Comparison of ENCODE assay signal across 8 cellular contexts in genomic region chr5:160418561-160419457, GRCh38. TPM values are rescaled to one million over a fixed set of nuclear protein-coding genes. Genes with fewer than 3 reads are reported as not detected.
A peak's percentile ranks its signal among the peaks of the same experiment; 100 is the strongest.
DNase-seq lines count a peak whose midpoint lies in the region; ATAC-seq and TF ChIP-seq lines count a peak whose summit lies in the region.

Gene SLU7, minus strand, starts transcription at chr5:160419081. Its CDS starts 3,787 bp downstream, at chr5:160415294.

- H3K4me3 ChIP-seq in dorsolateral prefrontal cortex (peak within 1 kb of the TSS; percentile 67 to 100 (median 90)), right lobe of liver (peak within 1 kb of the TSS; percentile 68 to 84 (median 81))

- TF ChIP-seq CTCF in C4-2B (conservative IDR thresholded peaks at IDR 0.05) (no peak), dorsolateral prefrontal cortex (IDR thresholded peaks at IDR 0.05 in 54 of 56, conservative IDR thresholded peaks at IDR 0.05 in 2 of 56; ENCODE audit: low read depth in 1 of 56, partially characterized antibody in 56 of 56) (peak in 24 of 56 donors; percentile 3 to 62 (median 22)), right lobe of liver (IDR thresholded peaks at IDR 0.05) (no peak)

- H3K27ac ChIP-seq in C4-2B: peak within 1 kb of the TSS; percentile 69
- peak within 1 kb of the TSS; percentile 33 to 97 (median 91) for H3K27ac ChIP-seq in dorsolateral prefrontal cortex
- peak within 1 kb of the TSS; percentile 86 to 90 (median 88) for H3K27ac ChIP-seq in right lobe of liver

- TF ChIP-seq POLR2A in right lobe of liver (IDR thresholded peaks at IDR 0.05): peak; percentile 65

- ATAC-seq in GM19397 (IDR thresholded peaks at IDR 0.05; ENCODE audit: unreplicated experiment) (peak; percentile 61), HG03571 (IDR thresholded peaks at IDR 0.05; ENCODE audit: unreplicated experiment) (peak; percentile 67), right lobe of liver (peak; percentile 89 to 95 (median 91))

- DNase-seq in NCI-H82 (lab: John Stamatoyannopoulos, UW): peak; percentile 95
- DNase-seq in activated CD4-positive, alpha-beta T cell treated with anti-CD3 and anti-CD28 coated beads, Interleukin-2, amount 50 U/mL, for 48 hours: peak; percentile 92 to 95
- peak; percentile 81 to 91 (median 88) for DNase-seq in dorsolateral prefrontal cortex
- peak; percentile 92 to 94 (median 93) for DNase-seq in right lobe of liver
- peak; percentile 90 to 91 for DNase-seq in stimulated activated CD4-positive, alpha-beta T cell treated with anti-CD3 and anti-CD28 coated beads, Interleukin-4, amount 100 ng/mL, for 4 hours

- WGBS in right lobe of liver (ENCODE audit: insufficient coverage, low coverage, low lambda C conversion rate, missing lambda C conversion rate): under 1% methylated on average over 48 of the region's 48 CpGs

- peaks cover 0 to 15% (median 4%) of the 10 kb centered on the region in 4 donors for H3K4me1 ChIP-seq in right lobe of liver

- H3K36me3 ChIP-seq in right lobe of liver: peaks cover 0 to 14% (median 5%) of the 10 kb centered on the region in 4 donors

- no peaks in the 10 kb centered on the region for H3K9me3 ChIP-seq in right lobe of liver

- H3K27me3 ChIP-seq in dorsolateral prefrontal cortex (no peaks in the 10 kb centered on the region), right lobe of liver (no peaks in the 10 kb centered on the region)

- intact Hi-C loops in dorsolateral prefrontal cortex (cut with DNase I): loop anchor here in 1 of 2 donors (1.0 kb wide), 1 partner anchor 20 kb away; no protein-coding TSS in a partner anchor
- intact Hi-C loops in right lobe of liver (cut with DNase I): no loop called here

RNA-seq across cellular contexts. Expression of gene SLU7, which starts in this region (rescaled TPM):
- 100 to 1,000 TPM in 19 of 120 experiments, 10 to 100 TPM in 101; 41.4 to 128 (median 79.4) TPM for total RNA-seq in dorsolateral prefrontal cortex
- 10 to 100 TPM; 11.6 to 19.4 (median 17.0) TPM for total RNA-seq in right lobe of liver

Comparison
In these comparisons a context has a peak if more than half of its experiments do, and no peak if none do; other contexts are left out.
1. Peak in every context shown above with its lines: DNase-seq, ATAC-seq, H3K4me3 ChIP-seq and H3K27ac ChIP-seq.